In genomic region chr11:74948546-74948897, GRCh38 we compare ENCODE assay signal across 8 cellular contexts. TPM values are rescaled to one million over a fixed set of nuclear protein-coding genes. Genes with fewer than 3 reads are reported as not detected.
DNase-seq lines count a peak whose midpoint lies in the region; ATAC-seq and FAIRE-seq lines count a peak whose summit lies in the region.

No MANE protein-coding gene starts in this region.

- peaks cover 35% of the 10 kb centered on the region for H3K4me1 Mint-ChIP-seq in activated naive CD4-positive, alpha-beta T cell treated with anti-CD3 and anti-CD28 coated beads, Interleukin-2, amount 10 ng/mL, durations not matched to agents 7 days and 5 days
- H3K4me1 Mint-ChIP-seq in activated CD4-positive, alpha-beta memory T cell treated with anti-CD3 and anti-CD28 coated beads, Interleukin-2, amount 10 ng/mL, durations not matched to agents 7 days and 5 days = peaks cover 38% of the 10 kb centered on the region

- peak overlapping the region; percentile 91 for H3K4me3 Mint-ChIP-seq in activated naive CD4-positive, alpha-beta T cell treated with anti-CD3 and anti-CD28 coated beads, Interleukin-2, amount 10 ng/mL, durations not matched to agents 7 days and 5 days
- H3K4me3 Mint-ChIP-seq in activated CD4-positive, alpha-beta memory T cell treated with anti-CD3 and anti-CD28 coated beads, Interleukin-2, amount 10 ng/mL, durations not matched to agents 7 days and 5 days = peak overlapping the region; percentile 95

- H3K27me3 Mint-ChIP-seq in activated naive CD4-positive, alpha-beta T cell treated with anti-CD3 and anti-CD28 coated beads, Interleukin-2, amount 10 ng/mL, durations not matched to agents 7 days and 5 days = no peaks in the 10 kb centered on the region
- no peaks in the 10 kb centered on the region for H3K27me3 Mint-ChIP-seq in activated CD4-positive, alpha-beta memory T cell treated with anti-CD3 and anti-CD28 coated beads, Interleukin-2, amount 10 ng/mL, durations not matched to agents 7 days and 5 days

- peaks cover 20% of the 10 kb centered on the region for H3K4me1 ChIP-seq in skeletal muscle satellite cell (ENCODE audit: control insufficient read depth, insufficient read depth, low read length)

- DNase-seq in activated naive CD4-positive, alpha-beta T cell treated with anti-CD3 and anti-CD28 coated beads, Interleukin-2, amount 10 ng/mL, durations not matched to agents 7 days and 5 days = no peak
- DNase-seq in activated naive CD4-positive, alpha-beta T cell treated with anti-CD3 and anti-CD28 coated beads, Interleukin-2, amount 50 U/mL, for 16 hours = no peak
- DNase-seq in activated CD4-positive, alpha-beta memory T cell treated with anti-CD3 and anti-CD28 coated beads, Interleukin-2, amount 10 ng/mL, durations not matched to agents 7 days and 5 days = no peak
- DNase-seq in left cardiac atrium (no peak), OCI-M2 (lab: John Stamatoyannopoulos, UW; ENCODE audit: unreplicated experiment) (no peak), urothelium cell line (ENCODE audit: low spot score) (no peak)

- H3K4me3 ChIP-seq in skeletal muscle satellite cell (ENCODE audit: low read length) = peak overlapping the region; percentile 89

- ATAC-seq in HG03159 (IDR thresholded peaks at IDR 0.05; ENCODE audit: unreplicated experiment) (peak; percentile 13), left cardiac atrium (peak; percentile 13 to 47)

- no peaks in the 10 kb centered on the region for H3K9me3 Mint-ChIP-seq in activated naive CD4-positive, alpha-beta T cell treated with anti-CD3 and anti-CD28 coated beads, Interleukin-2, amount 10 ng/mL, durations not matched to agents 7 days and 5 days
- H3K9me3 Mint-ChIP-seq in activated CD4-positive, alpha-beta memory T cell treated with anti-CD3 and anti-CD28 coated beads, Interleukin-2, amount 10 ng/mL, durations not matched to agents 7 days and 5 days = no peaks in the 10 kb centered on the region

- H3K9ac ChIP-seq in skeletal muscle satellite cell (ENCODE audit: low read depth, low read length) = peak overlapping the region; percentile 96

- H3K27me3 ChIP-seq in skeletal muscle satellite cell (ENCODE audit: control insufficient read depth, insufficient read depth, low read length) = no peaks in the 10 kb centered on the region

- peak overlapping the region; percentile 89 for H3K27ac Mint-ChIP-seq in activated naive CD4-positive, alpha-beta T cell treated with anti-CD3 and anti-CD28 coated beads, Interleukin-2, amount 10 ng/mL, durations not matched to agents 7 days and 5 days
- H3K27ac Mint-ChIP-seq in activated CD4-positive, alpha-beta memory T cell treated with anti-CD3 and anti-CD28 coated beads, Interleukin-2, amount 10 ng/mL, durations not matched to agents 7 days and 5 days = peak overlapping the region; percentile 89

- H3K4me2 ChIP-seq in skeletal muscle satellite cell (ENCODE audit: low read length) = peak overlapping the region; percentile 83

- peaks cover 28% of the 10 kb centered on the region for H3K36me3 Mint-ChIP-seq in activated naive CD4-positive, alpha-beta T cell treated with anti-CD3 and anti-CD28 coated beads, Interleukin-2, amount 10 ng/mL, durations not matched to agents 7 days and 5 days
- H3K36me3 Mint-ChIP-seq in activated CD4-positive, alpha-beta memory T cell treated with anti-CD3 and anti-CD28 coated beads, Interleukin-2, amount 10 ng/mL, durations not matched to agents 7 days and 5 days (ENCODE audit: low read depth) = peaks cover 37% of the 10 kb centered on the region

- no peaks in the 10 kb centered on the region for H3K9me3 ChIP-seq in skeletal muscle satellite cell (replicated peaks; ENCODE audit: low read length)

- CTCF ChIA-PET in activated naive CD4-positive, alpha-beta T cell treated with anti-CD3 and anti-CD28 coated beads, Interleukin-2, amount 10 ng/mL, durations not matched to agents 7 days and 5 days (lab: Charles Lee) = interaction anchor here (1.4 kb wide), 1 partner anchor 19 kb away, joined by 8 read pairs; no protein-coding TSS in a partner anchor
- CTCF ChIA-PET in activated CD4-positive, alpha-beta memory T cell treated with anti-CD3 and anti-CD28 coated beads, Interleukin-2, amount 10 ng/mL, durations not matched to agents 7 days and 5 days (lab: Charles Lee) = interaction anchor here (1.0 to 1.3 kb wide), 2 partner anchors 10 to 18 kb away, joined by 3 to 4 read pairs; no protein-coding TSS in a partner anchor

- no peaks in the 10 kb centered on the region for H3K36me3 ChIP-seq in skeletal muscle satellite cell (ENCODE audit: insufficient read depth, low read length)

- POLR2A ChIA-PET in activated CD4-positive, alpha-beta memory T cell treated with anti-CD3 and anti-CD28 coated beads, Interleukin-2, amount 10 ng/mL, durations not matched to agents 7 days and 5 days (lab: Charles Lee) = interaction anchor here (0.7 to 2.0 kb wide), 14 partner anchors 9 to 356 kb away, joined by 3 to 16 read pairs (median 5); partner anchors contain the start of genes NEU3 and POLD3

- intact Hi-C loops in left cardiac atrium (cut with DNase I) = no loop called here

- no peak for FAIRE-seq in urothelium cell line (lab: Jason Lieb, UNC)

RNA-seq across cellular contexts. Expression of gene XRRA1, which starts 0.4 kb away (rescaled TPM):
- total RNA-seq in activated CD4-positive, alpha-beta memory T cell treated with anti-CD3 and anti-CD28 coated beads, Interleukin-2, amount 10 ng/mL, durations not matched to agents 7 days and 5 days = 10 to 100 TPM; 10.3 to 10.9 TPM
- 10 to 100 TPM in 1 of 2 donors, 1 to 10 TPM in 1; 5.3 to 13.8 TPM for total RNA-seq in left cardiac atrium
- total RNA-seq in skeletal muscle satellite cell (2012; rRNA removed) = 8.1 and 23.1 TPM in 2 replicates

RNA-seq across cellular contexts. Expression of gene SPCS2, which starts 0.5 kb away (rescaled TPM):
- 100 to 1,000 TPM; 194 to 198 TPM for total RNA-seq in activated CD4-positive, alpha-beta memory T cell treated with anti-CD3 and anti-CD28 coated beads, Interleukin-2, amount 10 ng/mL, durations not matched to agents 7 days and 5 days
- 100 to 1,000 TPM; 124 to 141 TPM for total RNA-seq in left cardiac atrium
- total RNA-seq in skeletal muscle satellite cell (2012; rRNA removed) = 8.6 and 15.3 TPM in 2 replicates

RNA-seq across cellular contexts. Expression of gene NEU3, which starts 40.2 kb away (rescaled TPM):
- total RNA-seq in activated CD4-positive, alpha-beta memory T cell treated with anti-CD3 and anti-CD28 coated beads, Interleukin-2, amount 10 ng/mL, durations not matched to agents 7 days and 5 days = 10 to 100 TPM; 11.5 to 12.6 TPM
- total RNA-seq in left cardiac atrium = 1 to 10 TPM; 4.8 to 6.6 TPM
- 3.3 and 6.3 TPM in 2 replicates for total RNA-seq in skeletal muscle satellite cell (2012; rRNA removed)
